In genomic region chr4:7416745-7417432, GRCh38 we compare ENCODE assay signal across 1 cellular context.
TF ChIP-seq lines count a peak whose summit lies in the region.

No MANE protein-coding gene starts in this region.

TF ChIP-seq in GM12878, 131 proteins besides CTCF, POLR2A, EP300 and RAD21 (continued from another document):
- TF ChIP-seq NKRF (conservative IDR thresholded peaks at IDR 0.05) (no peak), BCL3 (IDR thresholded peaks at IDR 0.05; ENCODE audit: borderline replicate concordance, insufficient read depth, low read depth, low read length, poor library complexity, severe bottlenecking) (peak; percentile 59)
